17 cellular contexts compared by ENCODE assay signal in genomic region chr1:67137307-67137753, GRCh38. TPM values are rescaled to one million over a fixed set of nuclear protein-coding genes. Genes with fewer than 3 reads are reported as not detected.
DNase-seq lines count a peak whose midpoint lies in the region; ATAC-seq, FAIRE-seq and TF ChIP-seq lines count a peak whose summit lies in the region.
"Had no signal": no experiment of that assay in that cellular context is flagged by ENCODE, and none has a peak within 500 bp of the region (broad histone marks: within the 10 kb centered on the region; RNA-seq: fewer than 3 reads in every experiment).

No MANE protein-coding gene starts in this region.

- H3K79me2 ChIP-seq in HepG2 (ENCODE audit: insufficient read depth, low read length): no peaks in the 10 kb centered on the region

- peaks cover 16% of the 10 kb centered on the region for H3K4me1 Mint-ChIP-seq in WTC11

- no peak overlapping the region for H3K9ac ChIP-seq in HepG2 (ENCODE audit: insufficient read depth, low read depth, low read length)
- H3K9ac ChIP-seq: KMS-11 had no signal

- in situ Hi-C loops in HepG2 (cut with HindIII; ENCODE audit: extremely low pct_ligation_motif_present, low pct_unique_long_range_greater_than_20kb): no loop called here
- in situ Hi-C loops in transverse colon (cut with MboI; ENCODE audit: low pct_ligation_motif_present in 1 of 4, low pct_unique_long_range_greater_than_20kb in 1 of 4, low sequenced_read_pairs in 3 of 4): loop anchor here in 2 of 4 donors (25.0 kb wide), 2 partner anchors 125 to 375 kb away; partner anchors contain the start of gene DYNLT5 (in 1 of the 2)

- intact Hi-C loops in HepG2 (cut with micrococcal nuclease; ENCODE audit: unreplicated experiment) (no loop called here), right lobe of liver (cut with DNase I) (no loop called here), transverse colon (cut with DNase I; ENCODE audit: low total_unique reads) (no loop called here)

- TF ChIP-seq RAD21 in HepG2 (CRISPR knock-in tag; IDR thresholded peaks at IDR 0.05): no peak

- H3K9me3 ChIP-seq in HepG2 (ENCODE audit: low read length): no peaks in the 10 kb centered on the region
- no peaks in the 10 kb centered on the region for H3K9me3 ChIP-seq in right lobe of liver
- no peaks in the 10 kb centered on the region for H3K9me3 ChIP-seq in transverse colon
- no peaks in the 10 kb centered on the region for H3K9me3 ChIP-seq in gastroesophageal sphincter
- H3K9me3 ChIP-seq: HAP-1, MG63 had no signal

- BruUV-seq in HepG2 (replicated peaks; lab: Mats Ljungman, UMichigan): no TSS peak

- DNase-seq in HepG2 (ENCODE audit: low spot score) (no peak), right lobe of liver (no peak), WTC11 (ENCODE audit: low spot score) (no peak), left kidney (ENCODE audit: low read depth, low spot score) (peak; percentile 10), transverse colon (peak; percentile 54), cerebellar nuclear complex (lab: John Stamatoyannopoulos, UW) (no peak)
- no peak for DNase-seq in activated naive CD4-positive, alpha-beta T cell treated with anti-CD3 and anti-CD28 coated beads, Interleukin-2, amount 50 U/mL, for 72 hours (ENCODE audit: low spot score in 2 of 2)
- DNase-seq: MG63, NCI-H1092 treated with DMSO at 0.1 percent for 48 hours, NCI-H1694 treated with DMSO at 0.1 percent for 48 hours, RPMI8226 had no signal

- ATAC-seq in HepG2 (no peak), right lobe of liver (no peak), WTC11 (peak; percentile 75), gastroesophageal sphincter (no peak)
- ATAC-seq in activated naive CD4-positive, alpha-beta T cell treated with anti-CD3 and anti-CD28 coated beads, Interleukin-2, amount 50 U/mL, for 72 hours: no peak

- POLR2A ChIA-PET in HepG2 (lab: Yijun Ruan, JAX) (no interaction called here), WTC11 (lab: Charles Lee) (interaction anchor here (1.2 kb wide), 1 partner anchor 84 kb away, joined by 5 read pairs; no protein-coding TSS in a partner anchor)

- TF ChIP-seq POLR2A in HepG2 (IDR thresholded peaks at IDR 0.05; ENCODE audit: insufficient read depth in 1 of 2, low read depth in 2 of 2, low read length in 2 of 2) (no peak), right lobe of liver (IDR thresholded peaks at IDR 0.05) (no peak), transverse colon (IDR thresholded peaks at IDR 0.05) (no peak), gastroesophageal sphincter (IDR thresholded peaks at IDR 0.05) (no peak)

- CTCF ChIA-PET in HepG2 (lab: Yijun Ruan, JAX; ENCODE audit: low intra/inter-chr PET ratio, low total read pairs) (no interaction called here), WTC11 (lab: Charles Lee) (interaction anchor here (1.0 to 1.9 kb wide), 3 partner anchors 11 to 141 kb away, joined by 3 to 7 read pairs (median 4); no protein-coding TSS in a partner anchor)

- H3K27ac ChIP-seq in HepG2 (ENCODE audit: extremely low read length, insufficient read depth, low read length): no peak overlapping the region
- H3K27ac ChIP-seq in right lobe of liver: no peak overlapping the region
- peak overlapping the region; percentile 76 to 81 (median 78) for H3K27ac ChIP-seq in transverse colon
- H3K27ac ChIP-seq in gastroesophageal sphincter: no peak overlapping the region
- H3K27ac ChIP-seq: C4-2B, KMS-11 had no signal

- no peaks in the 10 kb centered on the region for H3K27me3 ChIP-seq in HepG2 (ENCODE audit: control insufficient read depth in 1 of 2, insufficient read depth in 2 of 2, low read length in 2 of 2)
- no peaks in the 10 kb centered on the region for H3K27me3 ChIP-seq in right lobe of liver
- no peaks in the 10 kb centered on the region for H3K27me3 ChIP-seq in transverse colon
- H3K27me3 ChIP-seq in gastroesophageal sphincter: no peaks in the 10 kb centered on the region
- H3K27me3 ChIP-seq: MG63 had no signal

- H3K36me3 ChIP-seq in HepG2 (replicated peaks in 1 of 2; ENCODE audit: control insufficient read depth in 1 of 2, insufficient read depth in 2 of 2, low read length in 2 of 2) (no peaks in the 10 kb centered on the region), right lobe of liver (no peaks in the 10 kb centered on the region), transverse colon (no peaks in the 10 kb centered on the region), gastroesophageal sphincter (no peaks in the 10 kb centered on the region)
- H3K36me3 ChIP-seq: HAP-1, MG63 had no signal

- H3K4me3 Mint-ChIP-seq in WTC11: no peak overlapping the region

- H3K27ac Mint-ChIP-seq in WTC11: no peak overlapping the region
- H3K27ac Mint-ChIP-seq in activated naive CD4-positive, alpha-beta T cell treated with anti-CD3 and anti-CD28 coated beads, Interleukin-2, amount 50 U/mL, for 72 hours: no peak overlapping the region

- no peak for FAIRE-seq in HepG2 (lab: Jason Lieb, UNC)
- FAIRE-seq: GM18507 had no signal

- no peak overlapping the region for H2AFZ ChIP-seq in HepG2 (ENCODE audit: low read length)

- WGBS in HepG2 (ENCODE audit: low lambda C conversion rate): 52% methylated on average over 4 of the region's 4 CpGs
- 62% methylated on average over 2 of the region's 4 CpGs for WGBS in right lobe of liver (ENCODE audit: insufficient coverage, low coverage, low lambda C conversion rate, missing lambda C conversion rate)
- 50% methylated on average over 4 of the region's 4 CpGs; no CpG with 5 or more reads in 1 of the 2 donors for WGBS in transverse colon (ENCODE audit: low coverage in 1 of 2), 2 donors
- WGBS in gastroesophageal sphincter (ENCODE audit: low coverage in 1 of 2), 2 donors: 66 to 77% methylated on average over 3 to 4 of the region's 4 CpGs

- no peaks in the 10 kb centered on the region for H4K20me1 ChIP-seq in HepG2 (ENCODE audit: insufficient read depth, low read length)

- TF ChIP-seq CTCF in HepG2 (CRISPR knock-in tag; IDR thresholded peaks at IDR 0.05) (no peak), right lobe of liver (IDR thresholded peaks at IDR 0.05) (no peak), WTC11 (IDR thresholded peaks at IDR 0.05) (no peak), transverse colon (IDR thresholded peaks at IDR 0.05) (no peak), gastroesophageal sphincter (IDR thresholded peaks at IDR 0.05) (no peak)

- peaks cover 8% of the 10 kb centered on the region; the same call in 1 of the 2 replicates for H3K27me3 Mint-ChIP-seq in WTC11 (ENCODE audit: low read depth)

- H3K36me3 Mint-ChIP-seq in WTC11: no peaks in the 10 kb centered on the region
- no peaks in the 10 kb centered on the region for H3K36me3 Mint-ChIP-seq in activated naive CD4-positive, alpha-beta T cell treated with anti-CD3 and anti-CD28 coated beads, Interleukin-2, amount 50 U/mL, for 72 hours

- no peak overlapping the region for H3K4me3 ChIP-seq in HepG2 (replicated peaks in 1 of 3; ENCODE audit: insufficient read depth in 1 of 3, low read depth in 2 of 3, low read length in 3 of 3)
- no peak overlapping the region for H3K4me3 ChIP-seq in right lobe of liver
- no peak overlapping the region for H3K4me3 ChIP-seq in transverse colon
- no peak overlapping the region for H3K4me3 ChIP-seq in gastroesophageal sphincter
- H3K4me3 ChIP-seq: HAP-1, MG63 had no signal

- no peak overlapping the region for H3K4me2 ChIP-seq in HepG2 (ENCODE audit: low read depth, low read length)
- H3K4me2 ChIP-seq: KMS-11 had no signal

- H3K4me1 ChIP-seq in HepG2 (ENCODE audit: insufficient read depth, low read length) (peaks cover 19% of the 10 kb centered on the region), right lobe of liver (peaks cover 0 to 10% (median 0%) of the 10 kb centered on the region in 4 donors), transverse colon (peaks cover 6 to 64% (median 26%) of the 10 kb centered on the region in 4 donors), gastroesophageal sphincter (peaks cover 0 to 13% (median 0%) of the 10 kb centered on the region in 3 donors)
- H3K4me1 ChIP-seq: HAP-1 had no signal

- H3K9me3 Mint-ChIP-seq in WTC11: no peaks in the 10 kb centered on the region
- no peaks in the 10 kb centered on the region for H3K9me3 Mint-ChIP-seq in activated naive CD4-positive, alpha-beta T cell treated with anti-CD3 and anti-CD28 coated beads, Interleukin-2, amount 50 U/mL, for 72 hours

- TF ChIP-seq EP300 in HepG2 (IDR thresholded peaks at IDR 0.05; ENCODE audit: low read depth in 2 of 2, low read length in 2 of 2) (no peak), HepG2 (CRISPR knock-in tag; IDR thresholded peaks at IDR 0.05; ENCODE audit: borderline replicate concordance) (no peak), transverse colon (IDR thresholded peaks at IDR 0.05; ENCODE audit: low read depth) (no peak), gastroesophageal sphincter (IDR thresholded peaks at IDR 0.05) (no peak)

RNA-seq across cellular contexts. Expression of gene C1orf141, which starts 2.6 kb away (rescaled TPM):
- total RNA-seq in HepG2 (2016; rRNA removed; fragmentation: Illumina TruSeq; extraction: Trizol) (not detected in 2 replicates), right lobe of liver (not detected), WTC11 (2021) (not detected in 3 replicates), transverse colon (not detected), gastroesophageal sphincter (not detected)
- not detected in 2 replicates for total RNA-seq in HepG2 (2016; cell fraction: cytosol; rRNA removed; fragmentation: Illumina TruSeq; extraction: Trizol; ENCODE audit: low read depth)
- not detected in 2 replicates for total RNA-seq in HepG2 (2016; cell fraction: insoluble cytoplasmic fraction; rRNA removed; fragmentation: Illumina TruSeq; extraction: Trizol)
- not detected in 2 replicates for total RNA-seq in HepG2 (2016; cell fraction: membrane; rRNA removed; fragmentation: Illumina TruSeq; extraction: Trizol)
- not detected in 2 replicates for total RNA-seq in HepG2 (2016; cell fraction: nucleus; rRNA removed; fragmentation: Illumina TruSeq; extraction: Trizol)
- not detected in 2 replicates for polyA plus RNA-seq in HepG2 (2011; rRNA removed)
- not detected in 2 replicates for polyA plus RNA-seq in HepG2 (2011; cell fraction: cytosol; rRNA removed)
- polyA plus RNA-seq in HepG2 (2011; cell fraction: nucleus; rRNA removed): not detected in 2 replicates
- not detected in 2 replicates for polyA plus RNA-seq in HepG2 (2012)
- not detected in 2 replicates for polyA plus RNA-seq in HepG2 (2016; cell fraction: cytosol; fragmentation: Illumina TruSeq; extraction: Trizol; ENCODE audit: low read depth)
- not detected in 2 replicates for polyA plus RNA-seq in HepG2 (2016; cell fraction: insoluble cytoplasmic fraction; fragmentation: Illumina TruSeq; extraction: Trizol; ENCODE audit: low read depth)
- not detected in 2 replicates for polyA plus RNA-seq in HepG2 (2016; cell fraction: membrane; fragmentation: Illumina TruSeq; extraction: Trizol; ENCODE audit: low read depth)
- not detected in 2 replicates for polyA plus RNA-seq in HepG2 (2016; cell fraction: nucleus; fragmentation: Illumina TruSeq; extraction: Trizol; ENCODE audit: insufficient read depth, low read depth)
- not detected in 2 replicates for polyA minus RNA-seq in HepG2 (2011; rRNA and poly(A)+ RNA removed; ENCODE audit: low replicate concordance)
- polyA minus RNA-seq in HepG2 (2011; cell fraction: cytosol; rRNA and poly(A)+ RNA removed): not detected in 2 replicates
- polyA minus RNA-seq in HepG2 (2011; cell fraction: nucleus; rRNA and poly(A)+ RNA removed): not detected in 2 replicates
- total RNA-seq in activated naive CD4-positive, alpha-beta T cell treated with anti-CD3 and anti-CD28 coated beads, Interleukin-2, amount 50 U/mL, for 72 hours: under 1 TPM in 1 of 2 donors, not detected in 1; 0.41 TPM
- total RNA-seq: SK-MEL-5 had no signal

RNA-seq across cellular contexts. Expression of gene IL23R, which starts 28.9 kb away (rescaled TPM):
- not detected in 2 replicates for total RNA-seq in HepG2 (2016; rRNA removed; fragmentation: Illumina TruSeq; extraction: Trizol)
- not detected in 2 replicates for total RNA-seq in HepG2 (2016; cell fraction: cytosol; rRNA removed; fragmentation: Illumina TruSeq; extraction: Trizol; ENCODE audit: low read depth)
- not detected in 2 replicates for total RNA-seq in HepG2 (2016; cell fraction: insoluble cytoplasmic fraction; rRNA removed; fragmentation: Illumina TruSeq; extraction: Trizol)
- not detected in 2 replicates for total RNA-seq in HepG2 (2016; cell fraction: membrane; rRNA removed; fragmentation: Illumina TruSeq; extraction: Trizol)
- not detected in 2 replicates for total RNA-seq in HepG2 (2016; cell fraction: nucleus; rRNA removed; fragmentation: Illumina TruSeq; extraction: Trizol)
- 0.07 TPM in 1 of 2 replicates, not detected in the other for polyA plus RNA-seq in HepG2 (2011; rRNA removed)
- not detected in 2 replicates for polyA plus RNA-seq in HepG2 (2011; cell fraction: cytosol; rRNA removed)
- polyA plus RNA-seq in HepG2 (2011; cell fraction: nucleus; rRNA removed): not detected in 2 replicates
- polyA plus RNA-seq in HepG2 (2012): not detected in 2 replicates
- polyA plus RNA-seq in HepG2 (2016; cell fraction: cytosol; fragmentation: Illumina TruSeq; extraction: Trizol; ENCODE audit: low read depth): not detected in 2 replicates
- not detected in 2 replicates for polyA plus RNA-seq in HepG2 (2016; cell fraction: insoluble cytoplasmic fraction; fragmentation: Illumina TruSeq; extraction: Trizol; ENCODE audit: low read depth)
- not detected in 2 replicates for polyA plus RNA-seq in HepG2 (2016; cell fraction: membrane; fragmentation: Illumina TruSeq; extraction: Trizol; ENCODE audit: low read depth)
- polyA plus RNA-seq in HepG2 (2016; cell fraction: nucleus; fragmentation: Illumina TruSeq; extraction: Trizol; ENCODE audit: insufficient read depth, low read depth): not detected in 2 replicates
- polyA minus RNA-seq in HepG2 (2011; rRNA and poly(A)+ RNA removed; ENCODE audit: low replicate concordance): not detected in 2 replicates
- polyA minus RNA-seq in HepG2 (2011; cell fraction: cytosol; rRNA and poly(A)+ RNA removed): not detected in 2 replicates
- not detected in 2 replicates for polyA minus RNA-seq in HepG2 (2011; cell fraction: nucleus; rRNA and poly(A)+ RNA removed)
- total RNA-seq in right lobe of liver: under 1 TPM in 1 of 6 experiments, not detected in 5; 0.12 TPM
- total RNA-seq in WTC11 (2021): not detected in 3 replicates
- 1 to 10 TPM in 2 of 4 donors, not detected in 2; 2.0 to 4.3 TPM for total RNA-seq in transverse colon
- not detected for total RNA-seq in gastroesophageal sphincter
- total RNA-seq in activated naive CD4-positive, alpha-beta T cell treated with anti-CD3 and anti-CD28 coated beads, Interleukin-2, amount 50 U/mL, for 72 hours: 10 to 100 TPM in 1 of 2 donors, under 1 TPM in 1; 0.87 to 15.6 TPM

Comparison
In these comparisons a context has a peak if more than half of its experiments do, and no peak if none do; other contexts are left out.
1. DNase-seq: peak in left kidney (single experiment) and transverse colon (single experiment); none in HepG2 (single experiment), right lobe of liver (0 of 3), WTC11 (single experiment), cerebellar nuclear complex (0 of 2) and activated naive CD4-positive, alpha-beta T cell treated with anti-CD3 and anti-CD28 coated beads, Interleukin-2, amount 50 U/mL, for 72 hours (0 of 2).
2. H3K27ac ChIP-seq: peak in transverse colon (4 of 4); none in HepG2 (single experiment), right lobe of liver (0 of 3) and gastroesophageal sphincter (0 of 4).